1 cellular context compared by ENCODE assay signal in genomic region chr4:71634364-71634763, GRCh38.
TF ChIP-seq lines count a peak whose summit lies in the region.

No MANE protein-coding gene starts in this region.

TF ChIP-seq in neural cell, 6 proteins besides CTCF, POLR2A, EP300 and RAD21 (continued from another document):
- TF ChIP-seq REST (IDR thresholded peaks at IDR 0.05; ENCODE audit: borderline replicate concordance): no peak
- no peak for TF ChIP-seq MXI1 (conservative IDR thresholded peaks at IDR 0.05; ENCODE audit: poor library complexity, severe bottlenecking)
